ENCODE assay signal across 23 cellular contexts in the genomic region with DNA sequence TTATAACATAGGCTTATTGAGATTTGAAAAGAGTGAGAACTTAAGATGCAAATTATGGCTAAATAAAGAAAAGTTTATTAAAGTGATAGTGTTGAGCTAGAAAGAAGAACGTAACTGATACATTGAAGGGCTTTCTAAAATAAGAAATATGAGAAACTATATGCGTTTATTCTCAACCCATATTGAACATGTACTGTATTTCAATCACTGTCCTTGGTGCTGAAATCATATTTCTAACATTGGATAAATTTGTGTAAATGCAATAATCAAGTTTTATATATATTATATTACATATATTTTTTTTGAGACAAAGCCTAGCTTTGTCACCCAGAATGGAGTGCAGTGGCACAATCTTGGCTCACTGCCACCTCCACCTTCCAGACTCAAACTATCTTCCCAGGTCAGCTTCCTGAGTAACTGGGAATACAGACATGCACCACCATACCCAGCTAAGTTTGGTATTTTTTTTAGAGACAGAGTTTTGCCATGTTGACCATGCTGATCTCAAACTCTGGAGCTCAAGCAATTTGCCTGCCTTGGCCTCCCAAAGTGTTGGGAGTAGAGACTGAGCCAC.
"Had no signal": no experiment of that assay in that cellular context is flagged by ENCODE, and none has a peak within 500 bp of the region (broad histone marks: within the 10 kb centered on the region; RNA-seq: fewer than 3 reads in every experiment).

No MANE protein-coding gene starts in this region.

- H2AFZ ChIP-seq: neural progenitor cell had no signal

- H3K4me1 ChIP-seq: breast epithelium, neural progenitor cell, thyroid gland had no signal

- H3K27me3 ChIP-seq: breast epithelium, neural progenitor cell, thyroid gland had no signal

- FAIRE-seq: TTC549 had no signal

- H3K27ac ChIP-seq: breast epithelium, coronary artery, neural progenitor cell, thyroid gland had no signal

- H3K4me2 ChIP-seq: neural progenitor cell had no signal

- DNase-seq: activated CD4-positive, alpha-beta T cell treated with anti-CD3 and anti-CD28 coated beads, Interleukin-2, amount 10 ng/mL, durations not matched to agents 24 days and 14 days; activated CD4-positive, CD25-positive, alpha-beta regulatory T cell; activated CD8-positive, alpha-beta T cell treated with anti-CD3 and anti-CD28 coated beads for 36 hours; activated naive CD4-positive, alpha-beta T cell treated with Interleukin-2 at 50 U/mL for 16 hours; activated T-cell treated with anti-CD3 and anti-CD28 coated beads, Interleukin-2, amount 50 U/mL, for 1 hour; aorta; immature natural killer cell; kidney glomerular epithelial cell; left ventricle myocardium superior; mesenchymal stem cell; mucosa of descending colon; naive thymus-derived CD4-positive, alpha-beta T cell; stimulated activated CD4-positive, alpha-beta T cell treated with anti-CD3 and anti-CD28 coated beads, Interleukin-12 subunit alpha, Interleukin-12 subunit beta, amount 100 ng/mL, for 4 hours; stimulated activated CD4-positive, alpha-beta T cell treated with anti-CD3 and anti-CD28 coated beads, Interleukin-1b, Interleukin-23, amount 100 ng/mL, for 48 hours; stimulated activated CD8-positive, alpha-beta memory T cell treated with anti-CD3 and anti-CD28 coated beads, Interleukin-4, amount 100 ng/mL, for 48 hours; stimulated activated naive CD4-positive, alpha-beta T cell; thyroid gland had no signal

- H3K36me3 ChIP-seq: breast epithelium, neural progenitor cell, thyroid gland had no signal

- H3K4me3 ChIP-seq: breast epithelium, coronary artery, mucosa of descending colon, neural progenitor cell, thyroid gland had no signal

- H3K9ac ChIP-seq: neural progenitor cell had no signal

- H3K9me3 ChIP-seq: breast epithelium, thyroid gland had no signal

- ATAC-seq: activated CD8-positive, alpha-beta T cell treated with anti-CD3 and anti-CD28 coated beads for 36 hours; activated T-helper 17 cell treated with anti-CD3 and anti-CD28 coated beads, Interleukin-2, amount 50 U/mL, for 72 hours; esophagus mucosa; left ventricle myocardium superior; mucosa of descending colon; naive thymus-derived CD4-positive, alpha-beta T cell had no signal
